23 cellular contexts compared by ENCODE assay signal in the genomic region with DNA sequence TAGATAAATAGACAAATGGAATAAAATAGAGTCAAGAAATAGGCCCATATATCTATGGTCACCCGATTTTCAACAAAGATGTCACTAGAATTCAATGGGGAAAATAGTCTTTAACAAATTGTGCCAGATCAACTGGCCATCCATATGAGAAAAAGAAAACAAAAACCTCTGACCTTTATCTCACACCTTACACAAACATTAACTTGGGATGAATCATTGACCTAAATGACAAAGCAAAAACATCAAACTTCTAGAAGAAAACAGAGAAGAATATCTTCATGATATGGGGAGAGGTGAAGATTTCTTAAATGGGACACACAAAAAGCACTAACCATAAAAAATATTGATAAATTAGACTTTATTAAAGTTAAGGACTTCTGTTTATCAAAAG. TPM values are rescaled to one million over a fixed set of nuclear protein-coding genes. Genes with fewer than 3 reads are reported as not detected.
DNase-seq lines count a peak whose midpoint lies in the region; ATAC-seq and TF ChIP-seq lines count a peak whose summit lies in the region.
"Had no signal": no experiment of that assay in that cellular context is flagged by ENCODE, and none has a peak within 500 bp of the region (broad histone marks: within the 10 kb centered on the region; RNA-seq: fewer than 3 reads in every experiment).

No MANE protein-coding gene starts in this region.

- no peaks in the 10 kb centered on the region for H3K9me3 ChIP-seq in tibial artery

- peaks cover 11% of the 10 kb centered on the region for H3K9me3 Mint-ChIP-seq in HFFc6

- TF ChIP-seq CTCF in HFFc6 (IDR thresholded peaks at IDR 0.05) (no peak), tibial artery (IDR thresholded peaks at IDR 0.05) (no peak)

- no peak overlapping the region for H3K4me3 Mint-ChIP-seq in HFFc6
- H3K4me3 Mint-ChIP-seq: T-helper 1 cell treated with Interleukin-12 subunit alpha and Interleukin-12 subunit beta and Interleukin-4 antibody, amounts not matched to agents 30 μg/mL and 1 μg/mL, for 36 hours had no signal

- ATAC-seq in left cardiac atrium = no peak
- ATAC-seq: left colon had no signal

- peaks cover 7% of the 10 kb centered on the region for H3K4me1 Mint-ChIP-seq in HFFc6 (ENCODE audit: low read depth)

- no peaks in the 10 kb centered on the region for H3K79me2 ChIP-seq in ACC112 (ENCODE audit: control insufficient read depth, insufficient read depth, low read length, unreplicated experiment)

- 0 out of 2 replicates have a peak overlapping the region, but pooled peaks have one; percentile 5 for H3K27ac Mint-ChIP-seq in HFFc6
- H3K27ac Mint-ChIP-seq: T-helper 1 cell treated with Interleukin-12 subunit alpha and Interleukin-12 subunit beta and Interleukin-4 antibody, amounts not matched to agents 30 μg/mL and 1 μg/mL, for 36 hours had no signal

- H3K4me1 ChIP-seq in ACC112 (ENCODE audit: control insufficient read depth, insufficient read depth, low read length, unreplicated experiment) (peaks cover 5% of the 10 kb centered on the region), tibial artery (no peaks in the 10 kb centered on the region)

- peaks cover 7% of the 10 kb centered on the region for H3K27me3 Mint-ChIP-seq in HFFc6 (ENCODE audit: insufficient read depth)

- H2AFZ ChIP-seq in ACC112 (ENCODE audit: low read length, unreplicated experiment) = peak overlapping the region; percentile 14

- H3K36me3 Mint-ChIP-seq in HFFc6 (ENCODE audit: low read depth) = 0 out of 2 replicates have a peak, but pooled peaks cover 5% of the 10 kb centered on the region

- H3K27me3 ChIP-seq in ACC112 (ENCODE audit: insufficient read depth, low read length) (no peaks in the 10 kb centered on the region), tibial artery (no peaks in the 10 kb centered on the region)

- H3K4me3 ChIP-seq in ACC112 (ENCODE audit: low read depth, low read length) = no peak overlapping the region
- no peak overlapping the region for H3K4me3 ChIP-seq in tibial artery
- H3K4me3 ChIP-seq: smooth muscle cell had no signal

- DNase-seq in HFFc6 (no peak), RPMI7951 (ENCODE audit: low read depth) (peak; percentile 59), iris pigment epithelial cell (ENCODE audit: low read depth) (peak; percentile 32), NCI-H526 (lab: John Stamatoyannopoulos, UW) (no peak), ureter (ENCODE audit: low spot score) (no peak), left cardiac atrium (no peak), tibial artery (no peak)
- DNase-seq: activated CD4-positive, alpha-beta T cell treated with anti-CD3 and anti-CD28 coated beads, Interleukin-2, amount 50 U/mL, for 48 hours; activated naive CD4-positive, alpha-beta T cell treated with Interleukin-2 at 50 U/mL for 16 hours; activated T-cell treated with anti-CD3 and anti-CD28 coated beads for 4 hours; anterior cingulate cortex; effector CD8-positive, alpha-beta T cell; H7; left colon; midbrain; NCI-H524 treated with DMSO at 0.1 percent for 48 hours; SIG-M5; stimulated activated CD4-positive, alpha-beta T cell treated with anti-CD3 and anti-CD28 coated beads, Interleukin-2, amount 100 ng/mL, for 48 hours; stimulated activated naive CD4-positive, alpha-beta T cell treated with Interleukin-2 at 50 U/mL for 16 hours; WERI-Rb-1 had no signal

- 0 out of 2 replicates have a peak, but pooled peaks cover 3% of the 10 kb centered on the region for H3K36me3 ChIP-seq in ACC112 (ENCODE audit: insufficient read depth, low read length)
- H3K36me3 ChIP-seq in tibial artery = peaks cover 0 to 16% (median 7%) of the 10 kb centered on the region in 3 donors
- H3K36me3 ChIP-seq: WERI-Rb-1 had no signal

- intact Hi-C loops in left cardiac atrium (cut with DNase I) = no loop called here
- intact Hi-C loops in tibial artery (cut with DNase I; ENCODE audit: low total_unique reads) = no loop called here

- no peak overlapping the region for H3K27ac ChIP-seq in ACC112 (ENCODE audit: low read depth, low read length)
- peak overlapping the region in 1 of 2 donors; percentile 29 for H3K27ac ChIP-seq in tibial artery
- H3K27ac ChIP-seq: WERI-Rb-1 had no signal

RNA-seq across cellular contexts. Expression of a gene that starts 31.9 kb away (rescaled TPM):
- 1 to 10 TPM; 1.2 to 2.1 (median 1.4) TPM for total RNA-seq in HFFc6 (2021; fragmentation: NEBNext Ultra II Directional; extraction: Animal tissue kit (Norgen Biotek cat#: 25700))
- 90.7 and 102 TPM in 2 replicates for total RNA-seq in RPMI7951 (2014; rRNA removed; shearing (Covaris generic))
- total RNA-seq in ureter (22.8 TPM), left cardiac atrium (10 to 100 TPM; 22.4 to 23.8 TPM)

Comparison
In these comparisons a context has a peak if more than half of its experiments do, and no peak if none do; other contexts are left out.
1. DNase-seq: peak in RPMI7951 (single experiment) and iris pigment epithelial cell (single experiment); none in HFFc6 (single experiment), NCI-H526 (0 of 2), ureter (single experiment), left cardiac atrium (single experiment) and tibial artery (0 of 2).